In the genomic region with DNA sequence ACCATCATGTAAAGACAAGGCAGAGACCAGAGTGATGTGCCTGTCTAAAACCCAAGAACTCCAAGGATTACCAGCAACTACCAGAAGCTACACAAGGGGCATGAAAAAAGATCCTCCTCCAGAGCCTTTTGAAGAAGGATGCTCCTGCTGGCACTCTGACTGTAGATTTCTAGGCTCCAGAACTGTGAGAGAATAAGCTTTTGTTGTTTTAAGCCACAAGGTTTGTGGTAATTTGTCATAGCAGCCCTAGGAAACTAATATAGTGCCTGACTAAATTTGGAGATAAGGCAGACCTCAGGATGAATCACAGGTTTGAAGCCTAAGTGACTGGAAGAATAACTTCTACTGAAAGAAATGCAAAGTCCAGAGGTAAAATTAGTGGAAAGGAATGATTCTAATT, we compare ENCODE assay signal across 14 cellular contexts.
A peak's percentile ranks its signal among the peaks of the same experiment; 100 is the strongest.
DNase-seq lines count a peak whose midpoint lies in the region; ATAC-seq and TF ChIP-seq lines count a peak whose summit lies in the region.
"Had no signal": no experiment of that assay in that cellular context is flagged by ENCODE, and none has a peak within 500 bp of the region (broad histone marks: within the 10 kb centered on the region; RNA-seq: fewer than 3 reads in every experiment).

No MANE protein-coding gene starts in this region.

- peaks cover 63 to 73% of the 10 kb centered on the region in 2 donors for H3K36me3 Mint-ChIP-seq in activated naive CD4-positive, alpha-beta T cell treated with anti-CD3 and anti-CD28 coated beads, Interleukin-2, amount 50 U/mL, for 72 hours
- H3K36me3 Mint-ChIP-seq in activated naive CD4-positive, alpha-beta T cell treated with anti-CD3 and anti-CD28 coated beads, Interleukin-2, amount 10 ng/mL, durations not matched to agents 7 days and 5 days: peaks cover 58% of the 10 kb centered on the region

- CTCF ChIA-PET in activated naive CD4-positive, alpha-beta T cell treated with anti-CD3 and anti-CD28 coated beads, Interleukin-2, amount 10 ng/mL, durations not matched to agents 7 days and 5 days (lab: Charles Lee): no interaction called here

- peaks cover 5% of the 10 kb centered on the region for H3K4me1 Mint-ChIP-seq in activated naive CD4-positive, alpha-beta T cell treated with anti-CD3 and anti-CD28 coated beads, Interleukin-2, amount 10 ng/mL, durations not matched to agents 7 days and 5 days
- H3K4me1 Mint-ChIP-seq: naive thymus-derived CD8-positive, alpha-beta T cell had no signal

- no peaks in the 10 kb centered on the region for H3K27me3 Mint-ChIP-seq in activated naive CD4-positive, alpha-beta T cell treated with anti-CD3 and anti-CD28 coated beads, Interleukin-2, amount 10 ng/mL, durations not matched to agents 7 days and 5 days
- H3K27me3 Mint-ChIP-seq: naive thymus-derived CD8-positive, alpha-beta T cell had no signal

- H3K4me3 Mint-ChIP-seq in activated naive CD4-positive, alpha-beta T cell treated with anti-CD3 and anti-CD28 coated beads, Interleukin-2, amount 10 ng/mL, durations not matched to agents 7 days and 5 days: no peak overlapping the region
- H3K4me3 Mint-ChIP-seq: naive thymus-derived CD8-positive, alpha-beta T cell; T-helper 1 cell treated with Interleukin-12 subunit alpha and Interleukin-12 subunit beta and Interleukin-4 antibody, amounts not matched to agents 30 μg/mL and 1 μg/mL, for 36 hours had no signal

- H3K9me3 Mint-ChIP-seq in activated naive CD4-positive, alpha-beta T cell treated with anti-CD3 and anti-CD28 coated beads, Interleukin-2, amount 50 U/mL, for 72 hours: peaks cover 0 to under 1% of the 10 kb centered on the region in 2 donors
- peaks cover 5% of the 10 kb centered on the region for H3K9me3 Mint-ChIP-seq in activated naive CD4-positive, alpha-beta T cell treated with anti-CD3 and anti-CD28 coated beads, Interleukin-2, amount 10 ng/mL, durations not matched to agents 7 days and 5 days

- H3K27me3 ChIP-seq in right cardiac atrium (ENCODE audit: control insufficient read depth, insufficient read depth) (no peaks in the 10 kb centered on the region), left ventricle myocardium inferior (ENCODE audit: low read depth) (no peaks in the 10 kb centered on the region)
- H3K27me3 ChIP-seq: body of pancreas had no signal

- H3K27ac ChIP-seq in right cardiac atrium (ENCODE audit: low read length): no peak overlapping the region
- no peak overlapping the region for H3K27ac ChIP-seq in left ventricle myocardium inferior (replicated peaks)
- H3K27ac ChIP-seq: body of pancreas, C4-2B had no signal

- no peaks in the 10 kb centered on the region for H3K4me1 ChIP-seq in right cardiac atrium (ENCODE audit: control insufficient read depth, insufficient read depth, low read length)
- no peaks in the 10 kb centered on the region for H3K4me1 ChIP-seq in left ventricle myocardium inferior
- H3K4me1 ChIP-seq: body of pancreas had no signal

- peak overlapping the region in 1 of 2 donors; percentile 73 for H3K27ac Mint-ChIP-seq in activated naive CD4-positive, alpha-beta T cell treated with anti-CD3 and anti-CD28 coated beads, Interleukin-2, amount 50 U/mL, for 72 hours
- no peak overlapping the region for H3K27ac Mint-ChIP-seq in activated naive CD4-positive, alpha-beta T cell treated with anti-CD3 and anti-CD28 coated beads, Interleukin-2, amount 10 ng/mL, durations not matched to agents 7 days and 5 days
- H3K27ac Mint-ChIP-seq: T-helper 1 cell treated with Interleukin-12 subunit alpha and Interleukin-12 subunit beta and Interleukin-4 antibody, amounts not matched to agents 30 μg/mL and 1 μg/mL, for 36 hours had no signal

- TF ChIP-seq CTCF in epithelial cell of proximal tubule (conservative IDR thresholded peaks at IDR 0.05; ENCODE audit: low read depth, low read length): no peak
- no peak for TF ChIP-seq CTCF in left ventricle myocardium inferior (IDR thresholded peaks at IDR 0.05; ENCODE audit: borderline replicate concordance)

- H3K4me3 ChIP-seq in epithelial cell of proximal tubule (ENCODE audit: low read depth, low read length) (no peak overlapping the region), right cardiac atrium (ENCODE audit: low read length) (no peak overlapping the region), left ventricle myocardium inferior (no peak overlapping the region)
- H3K4me3 ChIP-seq: body of pancreas, smooth muscle cell had no signal

- H3K9me3 ChIP-seq in right cardiac atrium (ENCODE audit: control insufficient read depth, low read length): no peaks in the 10 kb centered on the region
- no peaks in the 10 kb centered on the region for H3K9me3 ChIP-seq in left ventricle myocardium inferior (replicated peaks)
- H3K9me3 ChIP-seq: body of pancreas had no signal

- ATAC-seq in activated naive CD4-positive, alpha-beta T cell treated with anti-CD3 and anti-CD28 coated beads, Interleukin-2, amount 50 U/mL, for 72 hours: peak; percentile 94 to 95
- ATAC-seq in stimulated activated naive CD8-positive, alpha-beta T cell treated with anti-CD3 and anti-CD28 coated beads, Interleukin-15, Interleukin-2, amounts not matched to agents 100 U/mL and 50 U/mL, for 24 hours: peak; percentile 94
- ATAC-seq in right cardiac atrium: no peak
- ATAC-seq: body of pancreas; naive thymus-derived CD8-positive, alpha-beta T cell had no signal

- peaks cover 66% of the 10 kb centered on the region for H3K36me3 ChIP-seq in left ventricle myocardium inferior

- intact Hi-C loops in right cardiac atrium (cut with DNase I) (loop anchor here in 2 of 4 donors (10.0 kb wide), 1 partner anchor 208 kb away; no protein-coding TSS in a partner anchor), left ventricle myocardium inferior (cut with micrococcal nuclease) (no loop called here)

- DNase-seq in activated naive CD4-positive, alpha-beta T cell treated with anti-CD3 and anti-CD28 coated beads, Interleukin-2, amount 50 U/mL, for 72 hours (ENCODE audit: low spot score in 2 of 2): peak in 1 of 2 donors; percentile 13
- no peak for DNase-seq in activated naive CD4-positive, alpha-beta T cell treated with anti-CD3 and anti-CD28 coated beads, Interleukin-2, amount 50 U/mL, for 16 hours
- DNase-seq in RPMI7951 (ENCODE audit: low read depth) (peak; percentile 86), epithelial cell of proximal tubule (ENCODE audit: low read depth) (peak; percentile 29), right cardiac atrium (no peak), left ventricle myocardium inferior (no peak)
- DNase-seq in stimulated activated naive CD8-positive, alpha-beta T cell treated with anti-CD3 and anti-CD28 coated beads, Interleukin-15, Interleukin-2, amounts not matched to agents 100 U/mL and 50 U/mL, for 24 hours: no peak
- no peak for DNase-seq in activated naive CD4-positive, alpha-beta T cell treated with anti-CD3 and anti-CD28 coated beads, Interleukin-2, amount 10 ng/mL, durations not matched to agents 7 days and 5 days
- DNase-seq: body of pancreas; naive thymus-derived CD8-positive, alpha-beta T cell; NCI-H1417 had no signal

Comparison
In these comparisons a context has a peak if more than half of its experiments do, and no peak if none do; other contexts are left out.
1. ATAC-seq: peak in activated naive CD4-positive, alpha-beta T cell treated with anti-CD3 and anti-CD28 coated beads, Interleukin-2, amount 50 U/mL, for 72 hours (2 of 2) and stimulated activated naive CD8-positive, alpha-beta T cell treated with anti-CD3 and anti-CD28 coated beads, Interleukin-15, Interleukin-2, amounts not matched to agents 100 U/mL and 50 U/mL, for 24 hours (single experiment); none in right cardiac atrium (0 of 2).
2. DNase-seq: peak in RPMI7951 (single experiment) and epithelial cell of proximal tubule (single experiment); none in activated naive CD4-positive, alpha-beta T cell treated with anti-CD3 and anti-CD28 coated beads, Interleukin-2, amount 50 U/mL, for 16 hours (single experiment), stimulated activated naive CD8-positive, alpha-beta T cell treated with anti-CD3 and anti-CD28 coated beads, Interleukin-15, Interleukin-2, amounts not matched to agents 100 U/mL and 50 U/mL, for 24 hours (single experiment), right cardiac atrium (0 of 3), left ventricle myocardium inferior (single experiment) and activated naive CD4-positive, alpha-beta T cell treated with anti-CD3 and anti-CD28 coated beads, Interleukin-2, amount 10 ng/mL, durations not matched to agents 7 days and 5 days (single experiment).